In the genomic region with DNA sequence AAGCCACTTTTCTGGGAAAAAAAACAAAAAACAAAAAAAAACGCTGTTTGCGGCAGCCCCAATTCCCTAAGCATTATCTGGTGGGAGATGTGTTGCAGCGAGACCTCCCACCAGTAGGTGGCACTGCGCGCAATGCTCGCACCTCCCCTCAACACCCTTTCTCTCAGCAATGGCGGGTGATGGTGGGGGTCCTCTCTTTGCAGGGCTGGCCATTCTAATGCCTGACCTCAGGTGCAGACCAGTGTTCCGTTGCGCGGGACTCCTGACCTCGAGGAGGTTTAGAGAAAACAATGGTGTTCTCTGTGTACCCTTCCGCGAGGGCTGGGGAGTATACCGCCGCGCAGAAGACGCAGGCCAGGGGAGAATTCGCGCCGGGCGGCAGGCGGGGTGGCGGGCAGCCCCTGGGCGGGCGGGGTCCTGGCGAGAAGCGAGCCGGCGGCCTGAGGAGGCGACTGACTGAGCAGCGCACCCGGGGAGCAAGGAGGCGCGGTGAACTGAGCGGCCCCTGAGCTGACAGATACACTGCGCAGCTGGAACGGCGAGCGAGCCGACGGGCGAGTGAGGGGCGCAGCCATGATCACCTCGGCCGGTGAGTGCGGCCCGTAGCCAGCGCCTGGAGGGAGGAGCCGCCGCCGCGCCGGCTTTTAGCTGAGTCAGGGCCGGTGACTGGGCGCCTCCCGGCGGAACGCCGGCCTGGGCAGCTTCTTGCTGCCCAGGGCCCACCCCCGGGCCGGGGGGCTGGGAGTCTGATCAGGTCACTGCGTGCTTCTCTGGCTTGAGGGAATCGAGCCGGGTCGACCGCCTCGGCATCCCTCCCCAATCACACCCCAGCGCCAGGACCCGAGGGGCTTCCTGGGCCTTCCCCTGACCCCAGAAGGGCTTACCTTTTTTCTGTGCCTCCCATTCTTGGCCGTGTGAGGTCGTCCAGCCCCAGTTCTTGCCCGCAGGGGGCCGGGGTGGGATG, we compare ENCODE assay signal across 8 cellular contexts. TPM values are rescaled to one million over a fixed set of nuclear protein-coding genes. Genes with fewer than 3 reads are reported as not detected.
DNase-seq lines count a peak whose midpoint lies in the region; ATAC-seq and TF ChIP-seq lines count a peak whose summit lies in the region.

A gene (plus strand): TSS at position 415 of the 964 bp plus-strand sequence. CDS start 159 bp downstream, at position 574.

- no peaks in the 10 kb centered on the region for H3K9me2 ChIP-seq in GM23338 (ENCODE audit: insufficient read depth)

- H4K20me1 ChIP-seq in GM23338 (replicated peaks; ENCODE audit: insufficient read depth) = peaks cover 39% of the 10 kb centered on the region
- H4K20me1 ChIP-seq in fibroblast of lung (ENCODE audit: control insufficient read depth, extremely low read depth, insufficient read depth, low read length) = no peaks in the 10 kb centered on the region

- peaks cover 17% of the 10 kb centered on the region for H3K27me3 ChIP-seq in GM23338 (ENCODE audit: insufficient read depth)
- no peaks in the 10 kb centered on the region for H3K27me3 ChIP-seq in fibroblast of lung (ENCODE audit: control insufficient read depth, insufficient read depth, low read length)

- peaks cover 23% of the 10 kb centered on the region for H3K4me1 Mint-ChIP-seq in GM23338
- H3K4me1 Mint-ChIP-seq in activated T-helper 17 cell treated with anti-CD3 and anti-CD28 coated beads, Interleukin-2, amount 50 U/mL, for 72 hours = peaks cover 43% of the 10 kb centered on the region
- peaks cover 28 to 60% (median 54%) of the 10 kb centered on the region in 4 donors for H3K4me1 Mint-ChIP-seq in naive thymus-derived CD8-positive, alpha-beta T cell

- CTCF ChIA-PET in RWPE1 (lab: Yijun Ruan, JAX) = interaction anchor here (0.6 kb wide), 1 partner anchor 158 kb away, joined by 3 read pairs; no protein-coding TSS in a partner anchor

- no peaks in the 10 kb centered on the region; the same call in 2 of the 3 replicates for H3K9me3 Mint-ChIP-seq in GM23338
- no peaks in the 10 kb centered on the region for H3K9me3 Mint-ChIP-seq in activated T-helper 17 cell treated with anti-CD3 and anti-CD28 coated beads, Interleukin-2, amount 50 U/mL, for 72 hours
- H3K9me3 Mint-ChIP-seq in naive thymus-derived CD8-positive, alpha-beta T cell = no peaks in the 10 kb centered on the region

- H3K4me3 ChIP-seq in GM23338 (peak within 1 kb of the TSS; percentile 97), fibroblast of lung (replicated peaks in 1 of 4; ENCODE audit: control extremely low read depth in 1 of 4, insufficient read depth in 1 of 4, low read depth in 3 of 4, low read length in 4 of 4) (peak within 1 kb of the TSS; percentile 61 to 86 (median 76))

- TF ChIP-seq CTCF in GM23338 (conservative IDR thresholded peaks at IDR 0.05; ENCODE audit: low read depth in 2 of 2) (peak; percentile 95 to 96), RWPE1 (conservative IDR thresholded peaks at IDR 0.05; ENCODE audit: low read depth) (peak; percentile 93), fibroblast of lung (conservative IDR thresholded peaks at IDR 0.05 in 1 of 2, IDR thresholded peaks at IDR 0.05 in 1 of 2; ENCODE audit: low read depth in 1 of 2, low read length in 2 of 2) (peak; percentile 93 to 97)

- peak within 1 kb of the TSS; percentile 95 for H3K9ac ChIP-seq in fibroblast of lung (ENCODE audit: insufficient read depth, low read length)

- no peaks in the 10 kb centered on the region for H3F3A ChIP-seq in GM23338 (replicated peaks; ENCODE audit: low read depth)

- peak; percentile 78 for ATAC-seq in GM23338
- peak; percentile 77 for ATAC-seq in activated T-helper 17 cell treated with anti-CD3 and anti-CD28 coated beads, Interleukin-2, amount 50 U/mL, for 72 hours (replicated peaks)
- ATAC-seq in naive thymus-derived CD8-positive, alpha-beta T cell = peak; percentile 83

- H3K4me1 ChIP-seq in GM23338 (ENCODE audit: insufficient read depth) = peaks cover 19% of the 10 kb centered on the region
- H3K4me1 ChIP-seq in fibroblast of lung (ENCODE audit: control insufficient read depth, extremely low read depth, insufficient read depth, low read length) = peaks cover 2% of the 10 kb centered on the region

- no peaks in the 10 kb centered on the region for H3K9me3 ChIP-seq in fibroblast of lung (ENCODE audit: control insufficient read depth, insufficient read depth, low read depth, low read length)

- H3K36me3 ChIP-seq in GM23338 (ENCODE audit: insufficient read depth) = peaks cover 2% of the 10 kb centered on the region; the same call in 1 of the 2 replicates
- peaks cover 1% of the 10 kb centered on the region for H3K36me3 ChIP-seq in fibroblast of lung (ENCODE audit: control insufficient read depth, insufficient read depth, low read length)

- peak within 1 kb of the TSS; percentile 93 for H3K4me3 Mint-ChIP-seq in GM23338
- H3K4me3 Mint-ChIP-seq in activated T-helper 17 cell treated with anti-CD3 and anti-CD28 coated beads, Interleukin-2, amount 50 U/mL, for 72 hours = peak within 1 kb of the TSS; percentile 87
- H3K4me3 Mint-ChIP-seq in naive thymus-derived CD8-positive, alpha-beta T cell = peak within 1 kb of the TSS; percentile 91 to 99 (median 98)

- H3K27ac ChIP-seq in GM23338 (ENCODE audit: low read depth) = peak within 1 kb of the TSS; percentile 70
- H3K27ac ChIP-seq in RWPE1 = peak within 1 kb of the TSS; percentile 87
- H3K27ac ChIP-seq in fibroblast of lung (ENCODE audit: insufficient read depth, low read length) = peak within 1 kb of the TSS; percentile 93

- peaks cover 8% of the 10 kb centered on the region; the same call in 2 of the 3 replicates for H3K36me3 Mint-ChIP-seq in GM23338 (ENCODE audit: low read depth)
- H3K36me3 Mint-ChIP-seq in activated T-helper 17 cell treated with anti-CD3 and anti-CD28 coated beads, Interleukin-2, amount 50 U/mL, for 72 hours (ENCODE audit: low read depth) = peaks cover 44% of the 10 kb centered on the region
- H3K36me3 Mint-ChIP-seq in naive thymus-derived CD8-positive, alpha-beta T cell = peaks cover 0 to 4% (median 0%) of the 10 kb centered on the region in 3 donors

- peak within 1 kb of the TSS; percentile 4; the same call in 1 of the 2 replicates for H2AFZ ChIP-seq in GM23338
- peak within 1 kb of the TSS; percentile 94 for H2AFZ ChIP-seq in fibroblast of lung (ENCODE audit: low read length)

- H3K4me2 ChIP-seq in GM23338 = peak within 1 kb of the TSS; percentile 97
- H3K4me2 ChIP-seq in fibroblast of lung (ENCODE audit: extremely low read depth, insufficient read depth, low read length) = peak within 1 kb of the TSS; percentile 87

- H3K79me2 ChIP-seq in GM23338 (replicated peaks; ENCODE audit: insufficient read depth) = peaks cover 49% of the 10 kb centered on the region
- H3K79me2 ChIP-seq in fibroblast of lung (ENCODE audit: control insufficient read depth, insufficient read depth, low read length) = peaks cover 50% of the 10 kb centered on the region

- POLR2A ChIA-PET in RWPE1 (lab: Yijun Ruan, JAX; ENCODE audit: low non-redundant PET) = no interaction called here
- POLR2A ChIA-PET in naive thymus-derived CD8-positive, alpha-beta T cell (lab: Charles Lee) = no interaction called here

- peaks cover 17% of the 10 kb centered on the region for H3K27me3 Mint-ChIP-seq in GM23338 (ENCODE audit: insufficient read depth, low read depth, poor library complexity)
- H3K27me3 Mint-ChIP-seq in activated T-helper 17 cell treated with anti-CD3 and anti-CD28 coated beads, Interleukin-2, amount 50 U/mL, for 72 hours = peaks cover 6% of the 10 kb centered on the region
- H3K27me3 Mint-ChIP-seq in naive thymus-derived CD8-positive, alpha-beta T cell = peaks cover 0 to 13% (median 0%) of the 10 kb centered on the region in 5 donors

- DNase-seq in ELF-1 (ENCODE audit: low read depth, low spot score) (peak; percentile 97), GM23338 (ENCODE audit: low spot score) (peak; percentile 93), LHCN-M2 (ENCODE audit: low read depth) (peak; percentile 88), RWPE1 (ENCODE audit: low spot score) (peak; percentile 96), fibroblast of lung (ENCODE audit: low read depth in 2 of 2) (peak; percentile 88 to 96)
- DNase-seq in naive thymus-derived CD8-positive, alpha-beta T cell = peak; percentile 86 to 99 (median 94)
- peak; percentile 88 to 100 (median 93) for DNase-seq in stimulated activated naive CD4-positive, alpha-beta T cell (lab: John Stamatoyannopoulos, UW)

- peak within 1 kb of the TSS; percentile 100 for H3K27ac Mint-ChIP-seq in GM23338
- H3K27ac Mint-ChIP-seq in activated T-helper 17 cell treated with anti-CD3 and anti-CD28 coated beads, Interleukin-2, amount 50 U/mL, for 72 hours = peak within 1 kb of the TSS; percentile 99
- H3K27ac Mint-ChIP-seq in naive thymus-derived CD8-positive, alpha-beta T cell = peak within 1 kb of the TSS; percentile 99 to 100 (median 100)

TF ChIP-seq in GM23338, 12 proteins besides CTCF, POLR2A, EP300 and RAD21 (continues in another document):
- TF ChIP-seq ZNF114 (CRISPR knock-in tag; IDR thresholded peaks at IDR 0.05) (no peak), EZH2 (IDR thresholded peaks at IDR 0.05; ENCODE audit: low read depth, unreplicated experiment) (no peak), STAT1 (IDR thresholded peaks at IDR 0.05; ENCODE audit: unreplicated experiment) (no peak), POLR2AphosphoS5 (IDR thresholded peaks at IDR 0.05; ENCODE audit: low read depth) (peak; percentile 75)

RNA-seq across cellular contexts. Expression of the gene that starts here (rescaled TPM):
- total RNA-seq in GM23338 (2014; rRNA removed; shearing (Covaris generic)) = 148 and 180 TPM in 2 replicates
- polyA plus RNA-seq in GM23338 (2016; fragmentation: Nextera tagmentation; extraction: Ambion mirVana) = 156 and 177 TPM in 2 replicates
- 142 and 172 TPM in 2 replicates for total RNA-seq in LHCN-M2 (2014; rRNA removed)
- polyA plus RNA-seq in LHCN-M2 (2012) = 102 TPM
- total RNA-seq in activated T-helper 17 cell treated with anti-CD3 and anti-CD28 coated beads, Interleukin-2, amount 50 U/mL, for 72 hours = 100 to 1,000 TPM in 1 of 2 donors, 10 to 100 TPM in 1; 70.2 to 154 TPM
- 92.7 and 125 TPM in 2 replicates for total RNA-seq in fibroblast of lung
- polyA plus RNA-seq in fibroblast of lung = 144 and 169 TPM in 2 replicates
- polyA plus RNA-seq in fibroblast of lung (2012) = 107 and 140 TPM in 2 replicates
- 408 and 588 TPM in 2 replicates for polyA minus RNA-seq in fibroblast of lung (ENCODE audit: low replicate concordance)
- total RNA-seq in naive thymus-derived CD8-positive, alpha-beta T cell = 10 to 100 TPM; 41.6 to 46.0 TPM
- polyA plus RNA-seq in naive thymus-derived CD8-positive, alpha-beta T cell = 10 to 100 TPM; 43.0 to 54.3 (median 48.3) TPM

Comparison
In these comparisons a context has a peak if more than half of its experiments do, and no peak if none do; other contexts are left out.
1. Peak in every context shown above with its lines: DNase-seq, ATAC-seq, H3K4me3 ChIP-seq and H3K27ac ChIP-seq.